In genomic region chr11:134086376-134086775, GRCh38 we compare ENCODE assay signal across 21 cellular contexts.
"Had no signal": no experiment of that assay in that cellular context is flagged by ENCODE, and none has a peak within 500 bp of the region (broad histone marks: within the 10 kb centered on the region; RNA-seq: fewer than 3 reads in every experiment).

No MANE protein-coding gene starts in this region.

- H3K27ac Mint-ChIP-seq: naive thymus-derived CD8-positive, alpha-beta T cell; nephron progenitor cell; stimulated activated memory B cell treated with anti-CD40 and anti-IgM and Interleukin-4, amounts not matched to agents 10 μg/mL and 1 μg/mL and 100 μg/mL, for 72 hours; type B pancreatic cell had no signal

- H3K4me3 ChIP-seq: coronary artery, lower lobe of right lung, ovary, psoas muscle, sigmoid colon, spleen, testis, tibial artery had no signal

- DNase-seq: effector memory CD8-positive, alpha-beta T cell; foreskin melanocyte; left ventricle myocardium superior; lower lobe of right lung; naive thymus-derived CD8-positive, alpha-beta T cell; nephron progenitor cell; nucleus accumbens; ovary; posterior cingulate gyrus; psoas muscle; right cardiac atrium; sigmoid colon; spleen; stimulated activated CD4-positive, alpha-beta T cell treated with anti-CD3 and anti-CD28 coated beads, Interleukin-4, amount 100 ng/mL, for 4 hours; stimulated activated naive CD8-positive, alpha-beta T cell treated with anti-CD3 and anti-CD28 coated beads, Interleukin-15, Interleukin-2, amounts not matched to agents 100 U/mL and 50 U/mL, for 24 hours; substantia nigra; testis; tibial artery had no signal

- H3K4me1 Mint-ChIP-seq: nephron progenitor cell had no signal

- H3K9me3 Mint-ChIP-seq: effector memory CD8-positive, alpha-beta T cell; type B pancreatic cell had no signal

- H3K36me3 ChIP-seq: lower lobe of right lung, ovary, sigmoid colon had no signal

- H3K27me3 Mint-ChIP-seq: effector memory CD8-positive, alpha-beta T cell; naive thymus-derived CD8-positive, alpha-beta T cell; stimulated activated memory B cell treated with anti-CD40 and anti-IgM and Interleukin-4, amounts not matched to agents 10 μg/mL and 1 μg/mL and 100 μg/mL, for 72 hours had no signal

- H3K27ac ChIP-seq: coronary artery, lower lobe of right lung, ovary, psoas muscle, sigmoid colon, spleen had no signal

- ATAC-seq: effector memory CD8-positive, alpha-beta T cell; left ventricle myocardium superior; lower lobe of right lung; naive thymus-derived CD8-positive, alpha-beta T cell; psoas muscle; right cardiac atrium; stimulated activated memory B cell treated with anti-CD40 and anti-IgM and Interleukin-4, amounts not matched to agents 10 μg/mL and 1 μg/mL and 100 μg/mL, for 72 hours; stimulated activated naive CD8-positive, alpha-beta T cell treated with anti-CD3 and anti-CD28 coated beads, Interleukin-15, Interleukin-2, amounts not matched to agents 100 U/mL and 50 U/mL, for 24 hours had no signal

- H3K27me3 ChIP-seq: ovary, sigmoid colon, spleen, testis, tibial artery had no signal

- H3K4me1 ChIP-seq: lower lobe of right lung, psoas muscle, sigmoid colon, spleen, testis had no signal

- H3K4me3 Mint-ChIP-seq: effector memory CD8-positive, alpha-beta T cell; naive thymus-derived CD8-positive, alpha-beta T cell; nephron progenitor cell; stimulated activated memory B cell treated with anti-CD40 and anti-IgM and Interleukin-4, amounts not matched to agents 10 μg/mL and 1 μg/mL and 100 μg/mL, for 72 hours; type B pancreatic cell had no signal

- H3K9me3 ChIP-seq: ovary, psoas muscle, sigmoid colon, testis had no signal
